In the genomic region with DNA sequence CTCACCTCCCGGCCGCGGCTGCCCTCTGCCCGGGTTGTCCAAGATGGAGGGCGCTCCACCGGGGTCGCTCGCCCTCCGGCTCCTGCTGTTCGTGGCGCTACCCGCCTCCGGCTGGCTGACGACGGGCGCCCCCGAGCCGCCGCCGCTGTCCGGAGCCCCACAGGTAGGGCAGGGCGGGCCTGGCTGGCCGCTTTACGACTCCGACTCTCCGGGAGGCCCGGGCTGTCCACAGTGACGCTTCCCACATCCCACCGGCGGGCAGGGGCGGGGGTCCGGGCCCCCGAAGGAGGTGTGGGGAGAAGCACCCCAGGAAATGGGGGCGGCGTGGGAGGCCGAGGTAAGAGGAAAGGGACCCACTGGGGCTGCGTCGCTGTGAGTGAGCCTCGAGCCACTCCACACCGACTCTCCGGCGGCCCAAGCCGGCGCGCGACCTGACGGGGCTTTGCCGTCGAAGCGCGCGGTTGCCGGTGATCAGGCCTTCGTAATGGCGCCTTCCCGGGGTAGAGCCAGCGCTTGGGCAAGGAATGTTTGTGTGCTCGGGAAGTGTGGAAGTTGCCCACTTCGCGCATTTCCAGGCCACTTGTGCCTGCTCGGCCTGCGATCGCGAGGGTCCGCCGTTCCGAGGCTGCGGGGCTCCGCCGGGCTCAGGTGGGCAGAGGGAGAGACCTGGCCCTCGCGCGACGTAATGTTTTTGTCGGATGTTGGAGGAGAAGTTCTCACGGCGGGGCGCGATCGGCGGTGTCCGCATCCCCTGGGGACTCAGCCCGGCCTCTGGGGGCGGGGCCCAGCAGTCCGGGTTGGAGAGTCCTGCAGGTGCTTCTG, we compare ENCODE assay signal across 1 cellular context.
TF ChIP-seq lines count a peak whose summit lies in the region.

A gene with protein sequence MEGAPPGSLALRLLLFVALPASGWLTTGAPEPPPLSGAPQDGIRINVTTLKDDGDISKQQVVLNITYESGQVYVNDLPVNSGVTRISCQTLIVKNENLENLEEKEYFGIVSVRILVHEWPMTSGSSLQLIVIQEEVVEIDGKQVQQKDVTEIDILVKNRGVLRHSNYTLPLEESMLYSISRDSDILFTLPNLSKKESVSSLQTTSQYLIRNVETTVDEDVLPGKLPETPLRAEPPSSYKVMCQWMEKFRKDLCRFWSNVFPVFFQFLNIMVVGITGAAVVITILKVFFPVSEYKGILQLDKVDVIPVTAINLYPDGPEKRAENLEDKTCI (plus strand): TSS at position 4 of the 822 bp plus-strand sequence. CDS start 40 bp downstream, at position 44.

TF ChIP-seq in HepG2, 621 proteins besides CTCF, POLR2A, EP300 and RAD21 (continued from another document and continues in another):
- TF ChIP-seq, protein P1, sequence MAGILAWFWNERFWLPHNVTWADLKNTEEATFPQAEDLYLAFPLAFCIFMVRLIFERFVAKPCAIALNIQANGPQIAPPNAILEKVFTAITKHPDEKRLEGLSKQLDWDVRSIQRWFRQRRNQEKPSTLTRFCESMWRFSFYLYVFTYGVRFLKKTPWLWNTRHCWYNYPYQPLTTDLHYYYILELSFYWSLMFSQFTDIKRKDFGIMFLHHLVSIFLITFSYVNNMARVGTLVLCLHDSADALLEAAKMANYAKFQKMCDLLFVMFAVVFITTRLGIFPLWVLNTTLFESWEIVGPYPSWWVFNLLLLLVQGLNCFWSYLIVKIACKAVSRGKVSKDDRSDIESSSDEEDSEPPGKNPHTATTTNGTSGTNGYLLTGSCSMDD (CRISPR knock-in tag; IDR thresholded peaks at IDR 0.05) = no peak
- TF ChIP-seq, protein P2, sequence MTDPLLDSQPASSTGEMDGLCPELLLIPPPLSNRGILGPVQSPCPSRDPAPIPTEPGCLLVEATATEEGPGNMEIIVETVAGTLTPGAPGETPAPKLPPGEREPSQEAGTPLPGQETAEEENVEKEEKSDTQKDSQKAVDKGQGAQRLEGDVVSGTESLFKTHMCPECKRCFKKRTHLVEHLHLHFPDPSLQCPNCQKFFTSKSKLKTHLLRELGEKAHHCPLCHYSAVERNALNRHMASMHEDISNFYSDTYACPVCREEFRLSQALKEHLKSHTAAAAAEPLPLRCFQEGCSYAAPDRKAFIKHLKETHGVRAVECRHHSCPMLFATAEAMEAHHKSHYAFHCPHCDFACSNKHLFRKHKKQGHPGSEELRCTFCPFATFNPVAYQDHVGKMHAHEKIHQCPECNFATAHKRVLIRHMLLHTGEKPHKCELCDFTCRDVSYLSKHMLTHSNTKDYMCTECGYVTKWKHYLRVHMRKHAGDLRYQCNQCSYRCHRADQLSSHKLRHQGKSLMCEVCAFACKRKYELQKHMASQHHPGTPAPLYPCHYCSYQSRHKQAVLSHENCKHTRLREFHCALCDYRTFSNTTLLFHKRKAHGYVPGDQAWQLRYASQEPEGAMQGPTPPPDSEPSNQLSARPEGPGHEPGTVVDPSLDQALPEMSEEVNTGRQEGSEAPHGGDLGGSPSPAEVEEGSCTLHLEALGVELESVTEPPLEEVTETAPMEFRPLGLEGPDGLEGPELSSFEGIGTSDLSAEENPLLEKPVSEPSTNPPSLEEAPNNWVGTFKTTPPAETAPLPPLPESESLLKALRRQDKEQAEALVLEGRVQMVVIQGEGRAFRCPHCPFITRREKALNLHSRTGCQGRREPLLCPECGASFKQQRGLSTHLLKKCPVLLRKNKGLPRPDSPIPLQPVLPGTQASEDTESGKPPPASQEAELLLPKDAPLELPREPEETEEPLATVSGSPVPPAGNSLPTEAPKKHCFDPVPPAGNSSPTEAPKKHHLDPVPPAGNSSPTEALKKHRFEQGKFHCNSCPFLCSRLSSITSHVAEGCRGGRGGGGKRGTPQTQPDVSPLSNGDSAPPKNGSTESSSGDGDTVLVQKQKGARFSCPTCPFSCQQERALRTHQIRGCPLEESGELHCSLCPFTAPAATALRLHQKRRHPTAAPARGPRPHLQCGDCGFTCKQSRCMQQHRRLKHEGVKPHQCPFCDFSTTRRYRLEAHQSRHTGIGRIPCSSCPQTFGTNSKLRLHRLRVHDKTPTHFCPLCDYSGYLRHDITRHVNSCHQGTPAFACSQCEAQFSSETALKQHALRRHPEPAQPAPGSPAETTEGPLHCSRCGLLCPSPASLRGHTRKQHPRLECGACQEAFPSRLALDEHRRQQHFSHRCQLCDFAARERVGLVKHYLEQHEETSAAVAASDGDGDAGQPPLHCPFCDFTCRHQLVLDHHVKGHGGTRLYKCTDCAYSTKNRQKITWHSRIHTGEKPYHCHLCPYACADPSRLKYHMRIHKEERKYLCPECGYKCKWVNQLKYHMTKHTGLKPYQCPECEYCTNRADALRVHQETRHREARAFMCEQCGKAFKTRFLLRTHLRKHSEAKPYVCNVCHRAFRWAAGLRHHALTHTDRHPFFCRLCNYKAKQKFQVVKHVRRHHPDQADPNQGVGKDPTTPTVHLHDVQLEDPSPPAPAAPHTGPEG (CRISPR knock-in tag; IDR thresholded peaks at IDR 0.05) = no peak
- peak; percentile 51; the same call in 1 of the 2 replicates for TF ChIP-seq POLR2AphosphoS5 (IDR thresholded peaks at IDR 0.05; ENCODE audit: low read depth, low read length)
- no peak for TF ChIP-seq ONECUT2 (CRISPR knock-in tag; IDR thresholded peaks at IDR 0.05)
- no peak for TF ChIP-seq SMC3 (IDR thresholded peaks at IDR 0.05; ENCODE audit: low read length)
- TF ChIP-seq ZNF160 (CRISPR knock-in tag; IDR thresholded peaks at IDR 0.05) = 0 out of 2 replicates have a peak, but pooled peaks have one; percentile 45
- TF ChIP-seq ZNF232 (CRISPR knock-in tag; IDR thresholded peaks at IDR 0.05; ENCODE audit: borderline replicate concordance) = peak; percentile 34; the same call in 1 of the 2 replicates
- peak; percentile 56; the same call in 1 of the 2 replicates for TF ChIP-seq BRD4 (CRISPR knock-in tag; IDR thresholded peaks at IDR 0.05)
- TF ChIP-seq, protein P3, sequence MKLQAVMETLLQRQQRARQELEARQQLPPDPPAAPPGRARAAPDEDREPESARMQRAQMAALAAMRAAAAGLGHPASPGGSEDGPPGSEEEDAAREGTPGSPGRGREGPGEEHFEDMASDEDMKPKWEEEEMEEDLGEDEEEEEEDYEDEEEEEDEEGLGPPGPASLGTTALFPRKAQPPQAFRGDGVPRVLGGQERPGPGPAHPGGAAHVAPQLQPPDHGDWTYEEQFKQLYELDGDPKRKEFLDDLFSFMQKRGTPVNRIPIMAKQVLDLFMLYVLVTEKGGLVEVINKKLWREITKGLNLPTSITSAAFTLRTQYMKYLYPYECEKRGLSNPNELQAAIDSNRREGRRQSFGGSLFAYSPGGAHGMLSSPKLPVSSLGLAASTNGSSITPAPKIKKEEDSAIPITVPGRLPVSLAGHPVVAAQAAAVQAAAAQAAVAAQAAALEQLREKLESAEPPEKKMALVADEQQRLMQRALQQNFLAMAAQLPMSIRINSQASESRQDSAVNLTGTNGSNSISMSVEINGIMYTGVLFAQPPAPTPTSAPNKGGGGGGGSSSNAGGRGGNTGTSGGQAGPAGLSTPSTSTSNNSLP (IDR thresholded peaks at IDR 0.05; ENCODE audit: low read depth, low read length) = no peak
- TF ChIP-seq AKAP8 (CRISPR knock-in tag; IDR thresholded peaks at IDR 0.05) = peak; percentile 12; the same call in 1 of the 2 replicates
- peak; percentile 63; the same call in 1 of the 2 replicates for TF ChIP-seq PCBP1 (IDR thresholded peaks at IDR 0.05; ENCODE audit: borderline replicate concordance, low read depth, low read length)
- peak; percentile 32; the same call in 1 of the 2 replicates for TF ChIP-seq KLF6 (CRISPR knock-in tag; IDR thresholded peaks at IDR 0.05)
- TF ChIP-seq ZNF180 (CRISPR knock-in tag; IDR thresholded peaks at IDR 0.05; ENCODE audit: borderline replicate concordance, low read depth) = no peak
- no peak for TF ChIP-seq ZNF207 (IDR thresholded peaks at IDR 0.05; ENCODE audit: borderline replicate concordance)
- no peak for TF ChIP-seq TP53 (CRISPR knock-in tag; conservative IDR thresholded peaks at IDR 0.05)
- TF ChIP-seq, protein P4, sequence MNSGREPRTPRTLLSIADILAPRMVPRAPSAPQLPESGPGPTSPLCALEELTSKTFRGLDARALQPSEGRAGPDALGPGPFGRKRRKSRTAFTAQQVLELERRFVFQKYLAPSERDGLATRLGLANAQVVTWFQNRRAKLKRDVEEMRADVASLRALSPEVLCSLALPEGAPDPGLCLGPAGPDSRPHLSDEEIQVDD (CRISPR knock-in tag; IDR thresholded peaks at IDR 0.05; ENCODE audit: borderline replicate concordance) = peak; percentile 76; the same call in 1 of the 2 replicates
- no peak for TF ChIP-seq TSC22D2 (CRISPR knock-in tag; IDR thresholded peaks at IDR 0.05; ENCODE audit: borderline replicate concordance)
- peak; percentile 81; the same call in 1 of the 2 replicates for TF ChIP-seq ZBTB7B (CRISPR knock-in tag; IDR thresholded peaks at IDR 0.05)
- TF ChIP-seq, protein P5, sequence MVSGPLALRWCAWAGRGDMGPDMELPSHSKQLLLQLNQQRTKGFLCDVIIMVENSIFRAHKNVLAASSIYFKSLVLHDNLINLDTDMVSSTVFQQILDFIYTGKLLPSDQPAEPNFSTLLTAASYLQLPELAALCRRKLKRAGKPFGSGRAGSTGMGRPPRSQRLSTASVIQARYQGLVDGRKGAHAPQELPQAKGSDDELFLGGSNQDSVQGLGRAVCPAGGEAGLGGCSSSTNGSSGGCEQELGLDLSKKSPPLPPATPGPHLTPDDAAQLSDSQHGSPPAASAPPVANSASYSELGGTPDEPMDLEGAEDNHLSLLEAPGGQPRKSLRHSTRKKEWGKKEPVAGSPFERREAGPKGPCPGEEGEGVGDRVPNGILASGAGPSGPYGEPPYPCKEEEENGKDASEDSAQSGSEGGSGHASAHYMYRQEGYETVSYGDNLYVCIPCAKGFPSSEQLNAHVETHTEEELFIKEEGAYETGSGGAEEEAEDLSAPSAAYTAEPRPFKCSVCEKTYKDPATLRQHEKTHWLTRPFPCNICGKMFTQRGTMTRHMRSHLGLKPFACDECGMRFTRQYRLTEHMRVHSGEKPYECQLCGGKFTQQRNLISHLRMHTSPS (CRISPR knock-in tag; IDR thresholded peaks at IDR 0.05; ENCODE audit: low read depth) = no peak
- TF ChIP-seq, protein P6, sequence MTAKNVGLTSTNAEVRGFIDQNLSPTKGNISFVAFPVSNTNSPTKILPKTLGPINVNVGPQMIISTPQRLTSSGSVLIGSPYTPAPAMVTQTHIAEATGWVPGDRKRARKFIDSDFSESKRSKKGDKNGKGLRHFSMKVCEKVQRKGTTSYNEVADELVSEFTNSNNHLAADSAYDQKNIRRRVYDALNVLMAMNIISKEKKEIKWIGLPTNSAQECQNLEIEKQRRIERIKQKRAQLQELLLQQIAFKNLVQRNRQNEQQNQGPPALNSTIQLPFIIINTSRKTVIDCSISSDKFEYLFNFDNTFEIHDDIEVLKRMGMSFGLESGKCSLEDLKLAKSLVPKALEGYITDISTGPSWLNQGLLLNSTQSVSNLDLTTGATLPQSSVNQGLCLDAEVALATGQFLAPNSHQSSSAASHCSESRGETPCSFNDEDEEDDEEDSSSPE (CRISPR knock-in tag; IDR thresholded peaks at IDR 0.05) = peak; percentile 23; the same call in 1 of the 2 replicates
- TF ChIP-seq, protein P7, sequence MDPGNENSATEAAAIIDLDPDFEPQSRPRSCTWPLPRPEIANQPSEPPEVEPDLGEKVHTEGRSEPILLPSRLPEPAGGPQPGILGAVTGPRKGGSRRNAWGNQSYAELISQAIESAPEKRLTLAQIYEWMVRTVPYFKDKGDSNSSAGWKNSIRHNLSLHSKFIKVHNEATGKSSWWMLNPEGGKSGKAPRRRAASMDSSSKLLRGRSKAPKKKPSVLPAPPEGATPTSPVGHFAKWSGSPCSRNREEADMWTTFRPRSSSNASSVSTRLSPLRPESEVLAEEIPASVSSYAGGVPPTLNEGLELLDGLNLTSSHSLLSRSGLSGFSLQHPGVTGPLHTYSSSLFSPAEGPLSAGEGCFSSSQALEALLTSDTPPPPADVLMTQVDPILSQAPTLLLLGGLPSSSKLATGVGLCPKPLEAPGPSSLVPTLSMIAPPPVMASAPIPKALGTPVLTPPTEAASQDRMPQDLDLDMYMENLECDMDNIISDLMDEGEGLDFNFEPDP (CRISPR knock-in tag; conservative IDR thresholded peaks at IDR 0.05) = 0 out of 2 replicates have a peak, but pooled peaks have one; percentile 91
- no peak; the same call in 1 of the 2 replicates for TF ChIP-seq ISL2 (CRISPR knock-in tag; IDR thresholded peaks at IDR 0.05)
- no peak for TF ChIP-seq RFX1 (IDR thresholded peaks at IDR 0.05)
- TF ChIP-seq ZNF670 (CRISPR knock-in tag; IDR thresholded peaks at IDR 0.05; ENCODE audit: borderline replicate concordance) = 0 out of 2 replicates have a peak, but pooled peaks have one; percentile 77
- TF ChIP-seq ZNF234 (CRISPR knock-in tag; conservative IDR thresholded peaks at IDR 0.05) = no peak
- TF ChIP-seq, protein P8, sequence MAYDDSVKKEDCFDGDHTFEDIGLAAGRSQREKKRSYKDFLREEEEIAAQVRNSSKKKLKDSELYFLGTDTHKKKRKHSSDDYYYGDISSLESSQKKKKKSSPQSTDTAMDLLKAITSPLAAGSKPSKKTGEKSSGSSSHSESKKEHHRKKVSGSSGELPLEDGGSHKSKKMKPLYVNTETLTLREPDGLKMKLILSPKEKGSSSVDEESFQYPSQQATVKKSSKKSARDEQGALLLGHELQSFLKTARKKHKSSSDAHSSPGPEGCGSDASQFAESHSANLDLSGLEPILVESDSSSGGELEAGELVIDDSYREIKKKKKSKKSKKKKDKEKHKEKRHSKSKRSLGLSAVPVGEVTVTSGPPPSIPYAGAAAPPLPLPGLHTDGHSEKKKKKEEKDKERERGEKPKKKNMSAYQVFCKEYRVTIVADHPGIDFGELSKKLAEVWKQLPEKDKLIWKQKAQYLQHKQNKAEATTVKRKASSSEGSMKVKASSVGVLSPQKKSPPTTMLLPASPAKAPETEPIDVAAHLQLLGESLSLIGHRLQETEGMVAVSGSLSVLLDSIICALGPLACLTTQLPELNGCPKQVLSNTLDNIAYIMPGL (CRISPR knock-in tag; IDR thresholded peaks at IDR 0.05; ENCODE audit: borderline replicate concordance in 1 of 2, low read depth in 1 of 2) = peak in 1 of 2 experiments; percentile 91
- no peak for TF ChIP-seq GFI1 (CRISPR knock-in tag; IDR thresholded peaks at IDR 0.05; ENCODE audit: borderline replicate concordance)
- TF ChIP-seq HNRNPK (IDR thresholded peaks at IDR 0.05; ENCODE audit: low read depth, low read length, poor library complexity, severe bottlenecking) = peak; percentile 82
- TF ChIP-seq, protein P9, sequence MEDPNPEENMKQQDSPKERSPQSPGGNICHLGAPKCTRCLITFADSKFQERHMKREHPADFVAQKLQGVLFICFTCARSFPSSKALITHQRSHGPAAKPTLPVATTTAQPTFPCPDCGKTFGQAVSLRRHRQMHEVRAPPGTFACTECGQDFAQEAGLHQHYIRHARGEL (CRISPR knock-in tag; IDR thresholded peaks at IDR 0.05) = no peak
- 0 out of 2 replicates have a peak, but pooled peaks have one; percentile 49 for TF ChIP-seq ZFP41 (CRISPR knock-in tag; IDR thresholded peaks at IDR 0.05; ENCODE audit: borderline replicate concordance)
- no peak for TF ChIP-seq CENPX (CRISPR knock-in tag; IDR thresholded peaks at IDR 0.05)
